ENCODE assay signal across 10 cellular contexts in the genomic region with DNA sequence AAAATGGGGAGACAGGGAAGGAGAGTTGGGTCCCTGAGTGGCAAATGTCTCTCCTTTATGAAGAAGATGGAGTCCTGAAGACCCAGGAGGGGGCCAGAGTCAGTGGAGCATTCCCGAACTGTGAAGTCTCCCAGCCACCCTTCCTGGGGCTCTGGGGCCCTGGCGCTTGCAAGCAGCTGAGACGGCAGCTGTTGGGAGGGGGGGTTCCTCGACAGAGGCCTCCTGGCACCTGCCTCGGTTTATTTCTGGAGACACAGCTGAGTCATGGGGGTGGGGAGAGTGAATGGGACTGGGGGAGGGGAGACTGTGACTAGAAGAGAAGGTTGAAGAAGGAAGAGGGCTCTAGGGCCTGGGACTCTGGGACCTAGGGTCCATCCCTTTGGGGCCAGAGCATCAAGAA. TPM values are rescaled to one million over a fixed set of nuclear protein-coding genes. Genes with fewer than 3 reads are reported as not detected.
DNase-seq lines count a peak whose midpoint lies in the region; ATAC-seq and TF ChIP-seq lines count a peak whose summit lies in the region.
"Had no signal": no experiment of that assay in that cellular context is flagged by ENCODE, and none has a peak within 500 bp of the region (broad histone marks: within the 10 kb centered on the region; RNA-seq: fewer than 3 reads in every experiment).

No MANE protein-coding gene starts in this region.

- H3K36me3 ChIP-seq in GM23248 (ENCODE audit: low read depth) (no peaks in the 10 kb centered on the region), cardiac muscle cell (no peaks in the 10 kb centered on the region), skeletal muscle satellite cell (ENCODE audit: insufficient read depth, low read length) (no peaks in the 10 kb centered on the region)

- H3K27ac ChIP-seq in GM23248 (no peak overlapping the region), RWPE1 (peak overlapping the region; percentile 89), cardiac muscle cell (peak overlapping the region; percentile 100)

- H3K4me3 ChIP-seq in GM23248, result no peak overlapping the region
- no peak overlapping the region for H3K4me3 ChIP-seq in cardiac muscle cell
- H3K4me3 ChIP-seq in skeletal muscle satellite cell (ENCODE audit: low read length), result no peak overlapping the region

- no peak for ATAC-seq in GM19324 (IDR thresholded peaks at IDR 0.05; ENCODE audit: low FRiP score, unreplicated experiment)
- no peak for ATAC-seq in HG03280 (IDR thresholded peaks at IDR 0.05; ENCODE audit: unreplicated experiment)

- TF ChIP-seq CTCF in RWPE1 (conservative IDR thresholded peaks at IDR 0.05; ENCODE audit: low read depth) (no peak), cardiac muscle cell (IDR thresholded peaks at IDR 0.05; ENCODE audit: low read depth, low read length) (no peak)

- H3K9me3 ChIP-seq in GM23248 (ENCODE audit: low read depth) (no peaks in the 10 kb centered on the region), cardiac muscle cell (ENCODE audit: low read depth) (no peaks in the 10 kb centered on the region), skeletal muscle satellite cell (replicated peaks; ENCODE audit: low read length) (no peaks in the 10 kb centered on the region)

- 33 to 37% methylated on average over 5 of the region's 5 CpGs for WGBS in GM23248 (ENCODE audit: low coverage in 1 of 2, low lambda C conversion rate in 2 of 2, missing lambda C conversion rate in 2 of 2), 2 experiments

- H2AFZ ChIP-seq in GM23248, result no peak overlapping the region

- peaks cover 25% of the 10 kb centered on the region for H3F3A ChIP-seq in GM23248 (ENCODE audit: insufficient read depth)

- DNase-seq in GM23248, result peak; percentile 57
- DNase-seq in RWPE1 (ENCODE audit: low spot score), result no peak
- DNase-seq in cardiac muscle cell (ENCODE audit: low read depth in 1 of 2, low spot score in 1 of 2), result peak in 1 of 2 donors; percentile 61
- DNase-seq in NCI-H2107 (lab: John Stamatoyannopoulos, UW), result no peak
- no peak for DNase-seq in 8988T
- DNase-seq: NK-92 treated with Interleukin-12 subunit alpha and Interleukin-12 subunit beta, amount 100 ng/mL, for 24 hours had no signal

- no peaks in the 10 kb centered on the region for H3K9me2 ChIP-seq in GM23248 (ENCODE audit: insufficient read depth)

- H3K4me1 ChIP-seq in GM23248 (ENCODE audit: insufficient read depth) (peaks cover 53% of the 10 kb centered on the region), cardiac muscle cell (ENCODE audit: low read depth) (peaks cover 76% of the 10 kb centered on the region), skeletal muscle satellite cell (ENCODE audit: control insufficient read depth, insufficient read depth, low read length) (peaks cover 73% of the 10 kb centered on the region)

- H3K4me2 ChIP-seq in GM23248 (ENCODE audit: unreplicated experiment) (no peak overlapping the region), skeletal muscle satellite cell (ENCODE audit: low read length) (peak overlapping the region; percentile 38)

- no peaks in the 10 kb centered on the region for H3K27me3 ChIP-seq in GM23248 (replicated peaks; ENCODE audit: insufficient read depth)
- peaks cover 2% of the 10 kb centered on the region for H3K27me3 ChIP-seq in cardiac muscle cell
- no peaks in the 10 kb centered on the region for H3K27me3 ChIP-seq in skeletal muscle satellite cell (ENCODE audit: control insufficient read depth, insufficient read depth, low read length)

- in situ Hi-C loops in GM23248 (cut with MboI), result no loop called here

- no peaks in the 10 kb centered on the region for H3K79me2 ChIP-seq in GM23248 (ENCODE audit: insufficient read depth)

- H3K9ac ChIP-seq in GM23248 (no peak overlapping the region), skeletal muscle satellite cell (ENCODE audit: low read depth, low read length) (peak overlapping the region; percentile 77)

- POLR2A ChIA-PET in RWPE1 (lab: Yijun Ruan, JAX; ENCODE audit: low non-redundant PET), result no interaction called here

- H4K20me1 ChIP-seq in GM23248 (ENCODE audit: insufficient read depth), result no peaks in the 10 kb centered on the region

- CTCF ChIA-PET in RWPE1 (lab: Yijun Ruan, JAX), result no interaction called here

RNA-seq across cellular contexts. Expression of gene NES, which starts 14.0 kb away (rescaled TPM):
- total RNA-seq in GM23248 (2014; rRNA removed; shearing (Covaris generic)), result 15.0 and 23.0 TPM in 2 replicates
- 2.2 TPM in 2 replicates for polyA plus RNA-seq in GM23248 (2016; fragmentation: Nextera tagmentation; extraction: Ambion mirVana)
- 302 and 391 TPM in 2 replicates for total RNA-seq in cardiac muscle cell
- polyA plus RNA-seq in cardiac muscle cell, result 86.5 and 89.3 TPM in 2 replicates
- 10.6 and 46.1 TPM in 2 replicates for total RNA-seq in skeletal muscle satellite cell (2012; rRNA removed)
- total RNA-seq: activated T-helper 2 cell treated with anti-CD3 and anti-CD28 coated beads, Interferon-gamma antibody, Interleukin-2, Interleukin-4, amounts not matched to agents 10 μg/mL and 5 μg/mL and 100 μg/mL, durations not matched to agents 14 hours and 24 hours and 36 hours had no signal

RNA-seq across cellular contexts. Expression of gene BCAN, which starts 21.3 kb away (rescaled TPM):
- total RNA-seq in GM23248 (2014; rRNA removed; shearing (Covaris generic)), result not detected in 2 replicates
- polyA plus RNA-seq in GM23248 (2016; fragmentation: Nextera tagmentation; extraction: Ambion mirVana), result not detected in 2 replicates
- total RNA-seq in cardiac muscle cell, result 0.86 and 1.2 TPM in 2 replicates
- polyA plus RNA-seq in cardiac muscle cell, result 0.23 and 0.39 TPM in 2 replicates
- not detected in 2 replicates for total RNA-seq in skeletal muscle satellite cell (2012; rRNA removed)
- total RNA-seq: activated T-helper 2 cell treated with anti-CD3 and anti-CD28 coated beads, Interferon-gamma antibody, Interleukin-2, Interleukin-4, amounts not matched to agents 10 μg/mL and 5 μg/mL and 100 μg/mL, durations not matched to agents 14 hours and 24 hours and 36 hours had no signal

RNA-seq across cellular contexts. Expression of gene CRABP2, which starts 42.2 kb away (rescaled TPM):
- total RNA-seq in GM23248 (2014; rRNA removed; shearing (Covaris generic)), result 23.3 and 38.8 TPM in 2 replicates
- polyA plus RNA-seq in GM23248 (2016; fragmentation: Nextera tagmentation; extraction: Ambion mirVana) (64.1 and 68.6 TPM in 2 replicates), cardiac muscle cell (824 and 1,249 TPM in 2 replicates)
- total RNA-seq in cardiac muscle cell, result 556 and 900 TPM in 2 replicates
- total RNA-seq in skeletal muscle satellite cell (2012; rRNA removed), result 12.4 and 20.3 TPM in 2 replicates

RNA-seq across cellular contexts. Expression of gene HAPLN2, which starts 44.0 kb away (rescaled TPM):
- not detected in 2 replicates for total RNA-seq in GM23248 (2014; rRNA removed; shearing (Covaris generic))
- not detected in 2 replicates for polyA plus RNA-seq in GM23248 (2016; fragmentation: Nextera tagmentation; extraction: Ambion mirVana)
- total RNA-seq in cardiac muscle cell, result 7.6 and 19.0 TPM in 2 replicates
- 8.5 and 15.7 TPM in 2 replicates for polyA plus RNA-seq in cardiac muscle cell
- total RNA-seq in skeletal muscle satellite cell (2012; rRNA removed), result 0.25 and 0.44 TPM in 2 replicates
- total RNA-seq: activated T-helper 2 cell treated with anti-CD3 and anti-CD28 coated beads, Interferon-gamma antibody, Interleukin-2, Interleukin-4, amounts not matched to agents 10 μg/mL and 5 μg/mL and 100 μg/mL, durations not matched to agents 14 hours and 24 hours and 36 hours had no signal

Comparison
In these comparisons a context has a peak if more than half of its experiments do, and no peak if none do; other contexts are left out.
1. RNA of gene NES, which starts 14.0 kb away (total RNA-seq): 302 to 391 TPM in cardiac muscle cell; 15.0 to 23.0 TPM in GM23248; every median in the first group is over 10 times any median in the second.
2. RNA of gene CRABP2, which starts 42.2 kb away (total RNA-seq): 556 to 900 TPM in cardiac muscle cell; 23.3 to 38.8 TPM in GM23248; every median in the first group is over 10 times any median in the second.